Comparison of ENCODE assay signal across 8 cellular contexts in the genomic region with DNA sequence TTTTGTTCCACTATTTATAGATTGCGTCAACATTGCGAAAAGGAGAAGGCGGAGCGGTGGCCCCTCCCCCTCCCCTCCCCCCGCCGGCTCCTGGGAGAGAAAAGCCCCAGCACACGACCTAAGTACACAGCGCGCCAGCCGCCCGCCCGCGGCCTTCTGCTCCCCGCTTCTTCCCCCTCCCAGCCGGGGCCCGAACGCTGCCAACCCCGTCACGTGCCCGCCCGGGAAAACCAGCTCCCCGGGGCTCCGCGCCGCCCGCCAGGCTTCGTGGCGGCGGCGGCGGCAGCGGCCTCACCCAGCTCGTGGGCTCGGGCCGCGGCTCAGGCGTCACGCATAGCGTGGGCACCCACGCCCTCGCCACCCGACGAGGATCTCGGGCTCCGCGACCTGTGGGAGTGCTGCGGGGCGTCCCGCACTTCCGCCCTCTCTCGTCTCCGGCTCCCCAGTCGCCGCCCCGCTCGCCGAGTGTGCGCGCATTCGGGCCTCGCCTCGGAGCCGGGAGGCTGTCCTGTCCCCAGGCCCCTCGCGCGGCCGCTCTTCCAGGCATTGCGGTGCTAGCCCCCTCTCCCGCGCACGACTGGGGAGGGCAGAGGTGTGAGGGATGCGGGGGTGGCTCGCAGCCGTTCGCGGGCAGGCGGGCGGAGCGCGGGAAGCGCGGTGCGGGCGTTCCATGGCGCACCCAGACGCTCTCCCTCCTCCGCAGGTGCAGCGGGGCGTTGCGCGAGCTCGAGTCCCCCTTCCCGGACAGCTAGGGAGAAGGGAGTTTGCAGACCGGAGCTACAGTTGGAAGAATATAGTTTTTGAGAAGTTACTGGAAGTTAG.
DNase-seq lines count a peak whose midpoint lies in the region; ATAC-seq and TF ChIP-seq lines count a peak whose summit lies in the region.

No MANE protein-coding gene starts in this region.

- H3K27ac ChIP-seq in coronary artery, result peak overlapping the region; percentile 100

- peaks cover 31% of the 10 kb centered on the region for H3K27me3 Mint-ChIP-seq in activated CD4-positive, alpha-beta T cell treated with anti-CD3 and anti-CD28 coated beads, Interleukin-2, amount 10 ng/mL, durations not matched to agents 7 days and 5 days

- ATAC-seq in HG03460 (IDR thresholded peaks at IDR 0.05; ENCODE audit: unreplicated experiment) (peak; percentile 29), left colon (peak; percentile 63)

- POLR2A ChIA-PET in activated CD4-positive, alpha-beta T cell treated with anti-CD3 and anti-CD28 coated beads, Interleukin-2, amount 10 ng/mL, durations not matched to agents 7 days and 5 days (lab: Charles Lee), result interaction anchor here (1.7 to 2.1 kb wide), 3 partner anchors 42 to 786 kb away, joined by 4 to 9 read pairs (median 7); no protein-coding TSS in a partner anchor
- POLR2A ChIA-PET in GM10248 (lab: Yijun Ruan, JAX), result interaction anchor here (1.0 to 1.6 kb wide), 2 partner anchors 45 to 128 kb away, joined by 3 to 4 read pairs; a partner anchor contains a TSS

- intact Hi-C loops in left colon (cut with DNase I, micrococcal nuclease), result loop anchor here (5.0 to 10.0 kb wide), 2 partner anchors 43 to 131 kb away; a partner anchor contains a TSS

- peaks cover 25% of the 10 kb centered on the region for H3K36me3 Mint-ChIP-seq in activated CD4-positive, alpha-beta T cell treated with anti-CD3 and anti-CD28 coated beads, Interleukin-2, amount 10 ng/mL, durations not matched to agents 7 days and 5 days (ENCODE audit: low read depth)

- no peaks in the 10 kb centered on the region for H3K9me3 Mint-ChIP-seq in activated CD4-positive, alpha-beta T cell treated with anti-CD3 and anti-CD28 coated beads, Interleukin-2, amount 10 ng/mL, durations not matched to agents 7 days and 5 days

- peaks cover 58% of the 10 kb centered on the region for H3K4me1 Mint-ChIP-seq in activated CD4-positive, alpha-beta T cell treated with anti-CD3 and anti-CD28 coated beads, Interleukin-2, amount 10 ng/mL, durations not matched to agents 7 days and 5 days

- TF ChIP-seq CTCF in coronary artery (IDR thresholded peaks at IDR 0.05) (no peak), GM10248 (IDR thresholded peaks at IDR 0.05; ENCODE audit: control extremely low read depth, extremely low read depth, low read depth, missing control alignments) (no peak)

- CTCF ChIA-PET in activated CD4-positive, alpha-beta T cell treated with anti-CD3 and anti-CD28 coated beads, Interleukin-2, amount 10 ng/mL, durations not matched to agents 7 days and 5 days (lab: Charles Lee), result interaction anchor here (0.6 to 3.0 kb wide), 12 partner anchors 8 to 915 kb away, joined by 3 to 9 read pairs (median 3); a partner anchor contains a TSS
- CTCF ChIA-PET in GM10248 (lab: Yijun Ruan, JAX), result interaction anchor here (1.1 to 5.9 kb wide), 6 partner anchors 11 to 786 kb away, joined by 3 to 31 read pairs (median 4); a partner anchor contains a TSS

- H3K4me3 ChIP-seq in coronary artery, result peak overlapping the region; percentile 97

- DNase-seq in GM03348 (ENCODE audit: low spot score) (peak; percentile 94), NCI-H748 (lab: John Stamatoyannopoulos, UW; ENCODE audit: unreplicated experiment) (peak; percentile 96), coronary artery (ENCODE audit: low spot score) (peak; percentile 96), left colon (peak; percentile 95 to 97), GM10248 (ENCODE audit: extremely low spot score) (no peak)
- peak; percentile 81 for DNase-seq in activated CD4-positive, alpha-beta T cell treated with anti-CD3 and anti-CD28 coated beads, Interleukin-2, amount 10 ng/mL, durations not matched to agents 7 days and 5 days
- peak; percentile 82 for DNase-seq in stimulated activated CD4-positive, alpha-beta T cell treated with anti-CD3 and anti-CD28 coated beads, Interleukin-1b, Interleukin-23, amount 100 ng/mL, for 1 hour (ENCODE audit: low read depth in 2 of 2)

- peak overlapping the region; percentile 97 for H3K27ac Mint-ChIP-seq in activated CD4-positive, alpha-beta T cell treated with anti-CD3 and anti-CD28 coated beads, Interleukin-2, amount 10 ng/mL, durations not matched to agents 7 days and 5 days

- H3K4me3 Mint-ChIP-seq in activated CD4-positive, alpha-beta T cell treated with anti-CD3 and anti-CD28 coated beads, Interleukin-2, amount 10 ng/mL, durations not matched to agents 7 days and 5 days, result peak overlapping the region; percentile 81
